Comparison of ENCODE assay signal across 8 cellular contexts in genomic region chrX:19912-20571, GRCh38.
DNase-seq lines count a peak whose midpoint lies in the region; ATAC-seq, FAIRE-seq and TF ChIP-seq lines count a peak whose summit lies in the region.

No MANE protein-coding gene starts in this region.

- in situ Hi-C loops in brain microvascular endothelial cell (cut with HindIII; ENCODE audit: low pct_ligation_motif_present, low sequenced_read_pairs) = no loop called here

- FAIRE-seq in small intestine (lab: Jason Lieb, UNC) = no peak

- no peaks in the 10 kb centered on the region; the same call in 1 of the 2 replicates for H3K4me1 ChIP-seq in ES-I3 (ENCODE audit: insufficient read depth, low read length)
- H3K4me1 ChIP-seq in small intestine (ENCODE audit: control insufficient read depth in 2 of 2, insufficient read depth in 1 of 2, low read depth in 1 of 2, low read length in 1 of 2) = no peaks in the 10 kb centered on the region

- peak; percentile 41 for ATAC-seq in omental fat pad (ENCODE audit: low FRiP score)

- no peak overlapping the region for H3K27ac ChIP-seq in brain microvascular endothelial cell
- no peak overlapping the region for H3K27ac ChIP-seq in small intestine (ENCODE audit: low read depth in 1 of 2, low read length in 1 of 2)

- H3K9me3 ChIP-seq in ES-I3 (ENCODE audit: control insufficient read depth, insufficient read depth, low read length) = no peaks in the 10 kb centered on the region
- no peaks in the 10 kb centered on the region for H3K9me3 ChIP-seq in small intestine (ENCODE audit: control insufficient read depth, low read depth)

- DNase-seq in HT-29 (ENCODE audit: low spot score) (peak; percentile 0), brain microvascular endothelial cell (no peak), omental fat pad (ENCODE audit: low spot score) (no peak), Kasumi-1 (lab: John Stamatoyannopoulos, UW) (no peak), mesenteric fat pad (ENCODE audit: low spot score) (no peak), GM19238 (ENCODE audit: insufficient read length, low spot score) (no peak), small intestine (no peak)

- no peaks in the 10 kb centered on the region for H3K27me3 ChIP-seq in brain microvascular endothelial cell (replicated peaks)
- no peaks in the 10 kb centered on the region for H3K27me3 ChIP-seq in small intestine (ENCODE audit: control insufficient read depth in 2 of 2, insufficient read depth in 2 of 2, low read length in 2 of 2)

- WGBS in small intestine, 3 donors = 32 to 34% methylated on average over 26 to 33 of the region's 56 CpGs; no CpG with 5 or more reads in 1 of the 3 donors

- peak overlapping the region; percentile 66 for H3K9ac ChIP-seq in ES-I3 (ENCODE audit: low read depth, low read length)

- TF ChIP-seq CTCF in brain microvascular endothelial cell (IDR thresholded peaks at IDR 0.05; ENCODE audit: low read depth, low read length, missing control alignments) (no peak), omental fat pad (IDR thresholded peaks at IDR 0.05) (no peak)

- no peaks in the 10 kb centered on the region for H3K36me3 ChIP-seq in ES-I3 (ENCODE audit: insufficient read depth, low read length)
- no peaks in the 10 kb centered on the region for H3K36me3 ChIP-seq in brain microvascular endothelial cell (replicated peaks)
- H3K36me3 ChIP-seq in small intestine (ENCODE audit: control insufficient read depth in 2 of 2, insufficient read depth in 2 of 2, low read length in 2 of 2) = no peaks in the 10 kb centered on the region

- H3K4me3 ChIP-seq in brain microvascular endothelial cell (ENCODE audit: low read depth, low read length) (peak overlapping the region; percentile 42), small intestine (ENCODE audit: low read depth in 1 of 2, low read length in 2 of 2) (peak overlapping the region in 1 of 2 donors; percentile 18)
